In the genomic region with DNA sequence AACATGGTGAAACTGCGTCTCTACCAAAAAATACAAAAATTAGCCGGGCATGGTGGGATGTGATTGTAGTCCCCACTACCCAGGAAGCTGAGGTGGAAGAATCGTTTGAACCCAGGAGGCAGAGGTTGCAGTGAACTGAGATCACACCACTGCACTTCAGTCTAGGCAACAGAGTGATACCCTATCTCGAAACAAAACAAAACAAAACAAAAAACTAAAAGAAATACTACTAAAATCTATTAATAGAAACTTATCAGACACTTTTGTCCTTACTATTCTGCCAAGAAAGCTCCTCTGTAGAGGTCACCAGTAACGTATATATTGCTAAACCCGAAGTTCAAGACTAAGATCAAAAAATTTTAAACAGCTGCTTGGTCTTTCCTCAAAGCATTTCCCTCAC, we compare ENCODE assay signal across 23 cellular contexts.
"Had no signal": no experiment of that assay in that cellular context is flagged by ENCODE, and none has a peak within 500 bp of the region (broad histone marks: within the 10 kb centered on the region; RNA-seq: fewer than 3 reads in every experiment).

No MANE protein-coding gene starts in this region.

- H3K27ac ChIP-seq: ascending aorta, body of pancreas, SJSA1 had no signal

- ATAC-seq: activated CD4-positive, CD25-positive, alpha-beta regulatory T cell treated with anti-CD3 and anti-CD28 coated beads, Interleukin-2, amount 50 U/mL, for 24 hours; activated CD8-positive, alpha-beta T cell treated with anti-CD3 and anti-CD28 coated beads, Interleukin-2, amount 10 ng/mL, durations not matched to agents 7 days and 5 days; body of pancreas had no signal

- DNase-seq: activated CD4-positive, alpha-beta T cell treated with anti-CD3 and anti-CD28 coated beads for 48 hours; activated CD4-positive, alpha-beta T cell treated with anti-CD3 and anti-CD28 coated beads, Interleukin-2, amount 50 U/mL, for 4 hours; activated CD8-positive, alpha-beta memory T cell treated with anti-CD3 and anti-CD28 coated beads, Interleukin-2, amount 50 U/mL, for 48 hours; activated CD8-positive, alpha-beta T cell treated with anti-CD3 and anti-CD28 coated beads, Interleukin-2, amount 10 ng/mL, durations not matched to agents 7 days and 5 days; activated naive CD4-positive, alpha-beta T cell treated with anti-CD3 and anti-CD28 coated beads, Interleukin-2, amount 50 U/mL, for 16 hours; activated T-cell treated with anti-CD3 and anti-CD28 coated beads, Interleukin-2, amount 50 U/mL, for 1 hour; amniotic stem cell; body of pancreas; Karpas-422; MM.1S; NCI-H1105; NCI-H1436; NCI-H1694 treated with DMSO at 0.1 percent for 48 hours; NCI-H2029 treated with DMSO at 0.1 percent for 48 hours; NCI-H345; NCI-H510A; NCI-H526 treated with DMSO at 0.1 percent for 48 hours; NCI-H82; SW 1271 had no signal

- H3K9me3 ChIP-seq: ascending aorta, body of pancreas, SJSA1 had no signal

- H3K27ac Mint-ChIP-seq: activated CD8-positive, alpha-beta T cell treated with anti-CD3 and anti-CD28 coated beads, Interleukin-2, amount 10 ng/mL, durations not matched to agents 7 days and 5 days had no signal

- H3K4me1 ChIP-seq: ascending aorta, body of pancreas had no signal

- H3K4me3 Mint-ChIP-seq: activated CD8-positive, alpha-beta T cell treated with anti-CD3 and anti-CD28 coated beads, Interleukin-2, amount 10 ng/mL, durations not matched to agents 7 days and 5 days had no signal

- H3K4me3 ChIP-seq: ascending aorta, body of pancreas, K562, SJSA1 had no signal

- H3K27me3 ChIP-seq: ascending aorta, body of pancreas, SJSA1 had no signal
